8 cellular contexts compared by ENCODE assay signal in the genomic region with DNA sequence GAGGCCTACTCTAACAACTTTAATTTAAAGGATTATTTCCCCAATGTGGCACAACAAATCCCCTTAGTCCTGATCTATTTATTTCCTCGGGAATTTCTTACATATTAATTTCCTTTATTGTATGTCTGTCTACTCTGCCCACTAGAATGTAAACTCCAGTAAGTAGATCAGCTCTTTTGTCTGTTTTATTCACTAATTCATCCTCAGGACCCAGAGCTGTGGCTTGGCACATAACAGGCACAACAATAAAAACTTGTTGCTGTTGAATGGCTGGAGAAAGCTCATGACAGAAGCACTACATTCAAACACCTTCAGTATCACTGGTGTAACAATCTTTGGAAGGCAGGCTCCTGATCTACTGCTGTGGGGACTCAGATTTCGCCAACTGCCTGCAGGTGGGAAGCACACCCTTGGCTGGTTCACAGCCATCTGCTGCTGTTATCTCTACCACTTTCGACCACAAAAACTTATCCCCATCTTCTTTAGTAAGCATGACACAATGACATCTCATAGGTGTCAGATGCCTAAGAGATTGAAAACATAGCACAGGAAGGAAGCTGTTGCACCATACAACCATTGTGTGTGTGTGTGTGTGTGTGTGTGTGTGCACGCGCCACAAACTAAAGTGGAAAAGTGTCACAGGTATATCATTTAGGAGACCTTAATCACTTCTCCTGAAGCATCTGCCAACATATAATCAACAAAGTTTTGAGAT. TPM values are rescaled to one million over a fixed set of nuclear protein-coding genes. Genes with fewer than 3 reads are reported as not detected.
A peak's percentile ranks its signal among the peaks of the same experiment; 100 is the strongest.
DNase-seq lines count a peak whose midpoint lies in the region; ATAC-seq and TF ChIP-seq lines count a peak whose summit lies in the region.

No MANE protein-coding gene starts in this region.

- peak overlapping the region; percentile 94 for H3K27ac Mint-ChIP-seq in central memory CD8-positive, alpha-beta T cell (ENCODE audit: low read depth)

- peak; percentile 95 for ATAC-seq in central memory CD8-positive, alpha-beta T cell (replicated peaks; ENCODE audit: extremely low read depth, poor library complexity, severe bottlenecking)
- ATAC-seq in GM19452 (IDR thresholded peaks at IDR 0.05; ENCODE audit: unreplicated experiment), result no peak

- H3K27ac ChIP-seq in cardiac muscle cell (peak overlapping the region; percentile 74), transverse colon (no peak overlapping the region)

- no peaks in the 10 kb centered on the region for H3K9me3 Mint-ChIP-seq in central memory CD8-positive, alpha-beta T cell

- H3K4me3 ChIP-seq in cardiac muscle cell (no peak overlapping the region), transverse colon (no peak overlapping the region)

- no peaks in the 10 kb centered on the region for H3K27me3 Mint-ChIP-seq in central memory CD8-positive, alpha-beta T cell

- DNase-seq in cardiac muscle cell (ENCODE audit: low read depth in 1 of 2, low spot score in 1 of 2), result peak; percentile 12 to 15
- no peak for DNase-seq in cardiac septum (ENCODE audit: low spot score)
- peak; percentile 86 for DNase-seq in NCI-H2171 treated with DMSO at 0.1 percent for 48 hours (lab: John Stamatoyannopoulos, UW)
- peak; percentile 30 to 69 for DNase-seq in central memory CD8-positive, alpha-beta T cell (ENCODE audit: low spot score in 2 of 2)
- peak; percentile 24 for DNase-seq in transverse colon
- no peak for DNase-seq in GM03348 (ENCODE audit: low spot score)
- no peak for DNase-seq in HPDE6-E6E7 (ENCODE audit: extremely low spot score)

- in situ Hi-C loops in transverse colon (cut with MboI; ENCODE audit: low pct_ligation_motif_present in 1 of 4, low pct_unique_long_range_greater_than_20kb in 1 of 4, low sequenced_read_pairs in 3 of 4), result no loop called here

- no peak for TF ChIP-seq POLR2A in transverse colon (IDR thresholded peaks at IDR 0.05)

- H3K4me3 Mint-ChIP-seq in central memory CD8-positive, alpha-beta T cell, result peak overlapping the region; percentile 68

- TF ChIP-seq CTCF in cardiac muscle cell (IDR thresholded peaks at IDR 0.05; ENCODE audit: low read depth, low read length) (no peak), transverse colon (IDR thresholded peaks at IDR 0.05) (no peak)

- TF ChIP-seq EP300 in transverse colon (IDR thresholded peaks at IDR 0.05; ENCODE audit: low read depth), result no peak

- no peaks in the 10 kb centered on the region for H3K9me3 ChIP-seq in cardiac muscle cell (ENCODE audit: low read depth)
- no peaks in the 10 kb centered on the region for H3K9me3 ChIP-seq in transverse colon

- intact Hi-C loops in cardiac septum (cut with DNase I) (no loop called here), transverse colon (cut with DNase I; ENCODE audit: low total_unique reads) (no loop called here)

- H3K4me1 Mint-ChIP-seq in central memory CD8-positive, alpha-beta T cell, result peaks cover 66% of the 10 kb centered on the region

- H3K27me3 ChIP-seq in cardiac muscle cell, result no peaks in the 10 kb centered on the region
- no peaks in the 10 kb centered on the region for H3K27me3 ChIP-seq in transverse colon

- peaks cover 14% of the 10 kb centered on the region for H3K36me3 Mint-ChIP-seq in central memory CD8-positive, alpha-beta T cell (ENCODE audit: insufficient read depth)

- WGBS in transverse colon (ENCODE audit: low coverage in 1 of 2), 2 donors, result 66 to 83% methylated on average over 2 to 5 of the region's 5 CpGs

- no peaks in the 10 kb centered on the region for H3K36me3 ChIP-seq in cardiac muscle cell
- no peaks in the 10 kb centered on the region for H3K36me3 ChIP-seq in transverse colon

- H3K4me1 ChIP-seq in cardiac muscle cell (ENCODE audit: low read depth) (peaks cover 10% of the 10 kb centered on the region), transverse colon (peaks cover 0 to 6% (median 0%) of the 10 kb centered on the region in 4 donors)

RNA-seq across cellular contexts. Expression of gene HIRA, which starts 11.9 kb away (rescaled TPM):
- total RNA-seq in cardiac muscle cell, result 29.7 and 36.9 TPM in 2 replicates
- 17.1 and 35.9 TPM in 2 replicates for polyA plus RNA-seq in cardiac muscle cell
- total RNA-seq in cardiac septum, result 15.0 TPM
- total RNA-seq in transverse colon, result 10 to 100 TPM; 18.3 to 29.3 (median 20.3) TPM

RNA-seq across cellular contexts. Expression of gene MRPL40, which starts 12.7 kb away (rescaled TPM):
- 38.7 and 43.7 TPM in 2 replicates for total RNA-seq in cardiac muscle cell
- polyA plus RNA-seq in cardiac muscle cell, result 82.9 and 91.3 TPM in 2 replicates
- total RNA-seq in cardiac septum, result 44.1 TPM
- total RNA-seq in transverse colon, result 10 to 100 TPM; 10.9 to 29.2 (median 13.7) TPM

RNA-seq across cellular contexts. Expression of gene C22orf39, which starts 27.9 kb away (rescaled TPM):
- total RNA-seq in cardiac muscle cell (102 and 146 TPM in 2 replicates), cardiac septum (48.7 TPM), transverse colon (10 to 100 TPM; 26.6 to 50.7 (median 39.4) TPM)
- polyA plus RNA-seq in cardiac muscle cell, result 117 and 133 TPM in 2 replicates

RNA-seq across cellular contexts. Expression of gene UFD1, which starts 59.4 kb away (rescaled TPM):
- total RNA-seq in cardiac muscle cell (23.4 and 34.2 TPM in 2 replicates), cardiac septum (36.2 TPM), transverse colon (10 to 100 TPM in 3 of 4 donors, 1 to 10 TPM in 1; 4.9 to 57.2 (median 36.8) TPM)
- 36.9 and 77.3 TPM in 2 replicates for polyA plus RNA-seq in cardiac muscle cell

Comparison
In these comparisons a context has a peak if more than half of its experiments do, and no peak if none do; other contexts are left out.
1. DNase-seq: peak in cardiac muscle cell (2 of 2), NCI-H2171 treated with DMSO at 0.1 percent for 48 hours (single experiment), central memory CD8-positive, alpha-beta T cell (2 of 2) and transverse colon (single experiment); none in cardiac septum (single experiment), GM03348 (single experiment) and HPDE6-E6E7 (single experiment).